ENCODE assay signal across 1 cellular context in genomic region chr22:33083212-33083611, GRCh38.
TF ChIP-seq lines count a peak whose summit lies in the region.

No MANE protein-coding gene starts in this region.

TF ChIP-seq in WTC11, 78 proteins besides CTCF, POLR2A, EP300 and RAD21 (continued from another document):
- no peak for TF ChIP-seq ZNF512 (CRISPR knock-in tag; IDR thresholded peaks at IDR 0.05; ENCODE audit: borderline replicate concordance)
- TF ChIP-seq RELA (CRISPR knock-in tag; IDR thresholded peaks at IDR 0.05; ENCODE audit: borderline replicate concordance) = no peak
- TF ChIP-seq CREM (CRISPR knock-in tag; IDR thresholded peaks at IDR 0.05) = no peak
- TF ChIP-seq ZNF671 (CRISPR knock-in tag; IDR thresholded peaks at IDR 0.05) = no peak
- no peak for TF ChIP-seq SMAD3 (CRISPR knock-in tag; IDR thresholded peaks at IDR 0.05; ENCODE audit: borderline replicate concordance)
- TF ChIP-seq FOXJ3 (CRISPR knock-in tag; IDR thresholded peaks at IDR 0.05; ENCODE audit: borderline replicate concordance) = no peak
- no peak for TF ChIP-seq ZNF232 (CRISPR knock-in tag; IDR thresholded peaks at IDR 0.05)
- no peak for TF ChIP-seq ZSCAN18 (CRISPR knock-in tag; IDR thresholded peaks at IDR 0.05)
